Comparison of ENCODE assay signal across 12 cellular contexts in the genomic region with DNA sequence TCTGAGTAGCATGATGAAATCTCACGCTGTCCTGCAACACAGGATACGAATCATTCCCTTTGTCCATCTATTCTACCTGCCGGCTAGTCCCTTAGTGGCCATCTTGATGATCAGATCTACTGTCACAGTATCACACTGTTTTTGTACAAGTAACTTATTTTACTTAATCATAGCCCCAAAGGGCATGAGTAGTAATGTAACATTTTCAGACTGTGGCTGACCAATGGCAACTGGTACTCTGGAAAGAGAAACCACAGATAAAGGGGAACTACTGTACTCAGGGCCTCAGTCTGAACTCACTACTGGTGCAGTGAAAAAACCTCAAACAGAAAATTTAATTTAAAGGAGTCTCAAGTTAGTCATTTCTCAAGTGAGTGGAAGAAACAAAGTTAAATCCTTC.
DNase-seq lines count a peak whose midpoint lies in the region; ATAC-seq and TF ChIP-seq lines count a peak whose summit lies in the region.
"Had no signal": no experiment of that assay in that cellular context is flagged by ENCODE, and none has a peak within 500 bp of the region (broad histone marks: within the 10 kb centered on the region; RNA-seq: fewer than 3 reads in every experiment).

No MANE protein-coding gene starts in this region.

- H3K36me3 ChIP-seq in brain microvascular endothelial cell (replicated peaks), result no peaks in the 10 kb centered on the region

- ATAC-seq in GM18867 (IDR thresholded peaks at IDR 0.05; ENCODE audit: unreplicated experiment), result peak; percentile 100
- peak; percentile 98 for ATAC-seq in GM21737 (IDR thresholded peaks at IDR 0.05; ENCODE audit: unreplicated experiment)
- ATAC-seq in HG03460 (IDR thresholded peaks at IDR 0.05; ENCODE audit: unreplicated experiment), result peak; percentile 96

- no peak overlapping the region for H3K27ac ChIP-seq in brain microvascular endothelial cell

- H3K27me3 ChIP-seq in brain microvascular endothelial cell (replicated peaks), result no peaks in the 10 kb centered on the region

- in situ Hi-C loops in brain microvascular endothelial cell (cut with HindIII; ENCODE audit: low pct_ligation_motif_present, low sequenced_read_pairs), result no loop called here

- H3K4me3 ChIP-seq in fibroblast of pulmonary artery (replicated peaks; ENCODE audit: low read depth, low read length), result no peak overlapping the region
- H3K4me3 ChIP-seq in brain microvascular endothelial cell (ENCODE audit: low read depth, low read length), result no peak overlapping the region

- TF ChIP-seq CTCF in fibroblast of pulmonary artery (IDR thresholded peaks at IDR 0.05; ENCODE audit: low read length, missing control alignments) (no peak), brain microvascular endothelial cell (IDR thresholded peaks at IDR 0.05; ENCODE audit: low read depth, low read length, missing control alignments) (no peak)

- DNase-seq in fibroblast of pulmonary artery (ENCODE audit: low read depth) (peak; percentile 7), NCI-H2081 (lab: John Stamatoyannopoulos, UW) (no peak), NCI-H2171 (lab: John Stamatoyannopoulos, UW) (no peak), SK-N-DZ (ENCODE audit: low spot score) (no peak), brain microvascular endothelial cell (no peak)
- DNase-seq: activated CD8-positive, alpha-beta memory T cell treated with anti-CD3 and anti-CD28 coated beads, Interleukin-2, amount 50 U/mL, for 48 hours; DMS79 treated with DMSO at 0.1 percent for 48 hours; effector memory CD4-positive, alpha-beta T cell; trophoblast cell had no signal
